In genomic region chr5:119840175-119840574, GRCh38 we compare ENCODE assay signal across 16 cellular contexts.
"Had no signal": no experiment of that assay in that cellular context is flagged by ENCODE, and none has a peak within 500 bp of the region (broad histone marks: within the 10 kb centered on the region; RNA-seq: fewer than 3 reads in every experiment).

No MANE protein-coding gene starts in this region.

- H3K4me1 Mint-ChIP-seq: activated CD4-positive, alpha-beta T cell treated with anti-CD3 and anti-CD28 coated beads for 36 hours; stimulated activated naive B cell treated with anti-CD40 and anti-IgM and Interleukin-4, amounts not matched to agents 10 μg/mL and 1 μg/mL and 100 μg/mL, for 72 hours; WTC11 had no signal

- H3K9me3 Mint-ChIP-seq: activated T-helper 1 cell treated with anti-CD3 and anti-CD28 coated beads, Interleukin-12 subunit alpha, Interleukin-12 subunit beta, Interleukin-2, Interleukin-4 antibody, amounts not matched to agents 30 ng/mL and 10 ng/mL and 1 ng/mL, durations not matched to agents 14 hours and 24 hours and 36 hours had no signal

- ATAC-seq: activated CD4-positive, alpha-beta T cell treated with anti-CD3 and anti-CD28 coated beads for 36 hours; left lung; stimulated activated naive B cell treated with anti-CD40 and anti-IgM and Interleukin-4, amounts not matched to agents 10 μg/mL and 1 μg/mL and 100 μg/mL, for 72 hours; upper lobe of right lung; WTC11 had no signal

- FAIRE-seq: keratinocyte had no signal

- H3K27ac ChIP-seq: dorsolateral prefrontal cortex, left lung, upper lobe of right lung had no signal

- H3K36me3 ChIP-seq: left lung, upper lobe of right lung had no signal

- H3K36me3 Mint-ChIP-seq: activated naive CD8-positive, alpha-beta T cell; stimulated activated naive B cell treated with anti-CD40 and anti-IgM and Interleukin-4, amounts not matched to agents 10 μg/mL and 1 μg/mL and 100 μg/mL, for 72 hours; WTC11 had no signal

- H3K4me3 Mint-ChIP-seq: activated CD4-positive, alpha-beta T cell treated with anti-CD3 and anti-CD28 coated beads for 36 hours; activated naive CD8-positive, alpha-beta T cell; activated T-helper 1 cell treated with anti-CD3 and anti-CD28 coated beads, Interleukin-12 subunit alpha, Interleukin-12 subunit beta, Interleukin-2, Interleukin-4 antibody, amounts not matched to agents 30 ng/mL and 10 ng/mL and 1 ng/mL, durations not matched to agents 14 hours and 24 hours and 36 hours; stimulated activated naive B cell treated with anti-CD40 and anti-IgM and Interleukin-4, amounts not matched to agents 10 μg/mL and 1 μg/mL and 100 μg/mL, for 72 hours; WTC11 had no signal

- H3K27me3 ChIP-seq: dorsolateral prefrontal cortex, left lung, upper lobe of right lung had no signal

- DNase-seq: activated CD4-positive, alpha-beta T cell treated with anti-CD3 and anti-CD28 coated beads for 36 hours; activated CD4-positive, alpha-beta T cell treated with anti-CD3 and anti-CD28 coated beads, Interleukin-2, amount 50 U/mL, for 48 hours; activated gamma-delta T cell treated with Interleukin-2 at 50 U/mL for 16 hours; amygdala; caudate nucleus; dorsolateral prefrontal cortex; foreskin melanocyte; left lung; occipital lobe; posterior cingulate gyrus; stimulated activated naive B cell treated with anti-CD40 and anti-IgM and Interleukin-4, amounts not matched to agents 10 μg/mL and 1 μg/mL and 100 μg/mL, for 72 hours; upper lobe of right lung had no signal

- H3K4me3 ChIP-seq: dorsolateral prefrontal cortex, left lung, upper lobe of right lung had no signal

- H3K27ac Mint-ChIP-seq: activated CD4-positive, alpha-beta T cell treated with anti-CD3 and anti-CD28 coated beads for 36 hours; activated naive CD8-positive, alpha-beta T cell; activated T-helper 1 cell treated with anti-CD3 and anti-CD28 coated beads, Interleukin-12 subunit alpha, Interleukin-12 subunit beta, Interleukin-2, Interleukin-4 antibody, amounts not matched to agents 30 ng/mL and 10 ng/mL and 1 ng/mL, durations not matched to agents 14 hours and 24 hours and 36 hours; stimulated activated naive B cell treated with anti-CD40 and anti-IgM and Interleukin-4, amounts not matched to agents 10 μg/mL and 1 μg/mL and 100 μg/mL, for 72 hours; WTC11 had no signal

- H3K27me3 Mint-ChIP-seq: activated CD4-positive, alpha-beta T cell treated with anti-CD3 and anti-CD28 coated beads for 36 hours; activated naive CD8-positive, alpha-beta T cell; stimulated activated naive B cell treated with anti-CD40 and anti-IgM and Interleukin-4, amounts not matched to agents 10 μg/mL and 1 μg/mL and 100 μg/mL, for 72 hours had no signal
